Comparison of ENCODE assay signal across 9 cellular contexts in genomic region chrX:70769659-70770232, GRCh38.
DNase-seq lines count a peak whose midpoint lies in the region; ATAC-seq and TF ChIP-seq lines count a peak whose summit lies in the region.
"Had no signal": no experiment of that assay in that cellular context is flagged by ENCODE, and none has a peak within 500 bp of the region (broad histone marks: within the 10 kb centered on the region; RNA-seq: fewer than 3 reads in every experiment).

No MANE protein-coding gene starts in this region.

- no peak overlapping the region for H3K27ac ChIP-seq in adrenal gland
- H3K27ac ChIP-seq in right lobe of liver = no peak overlapping the region

- H3K36me3 ChIP-seq in adrenal gland (replicated peaks in 1 of 2) = no peaks in the 10 kb centered on the region
- no peaks in the 10 kb centered on the region for H3K36me3 ChIP-seq in right lobe of liver

- H3K27me3 ChIP-seq in adrenal gland (peaks cover 9% of the 10 kb centered on the region), right lobe of liver (peaks cover 0 to 5% of the 10 kb centered on the region in 2 donors)

- ATAC-seq in right lobe of liver (peak in 3 of 4 donors; percentile 33 to 53 (median 43)), HG02870 (IDR thresholded peaks at IDR 0.05; ENCODE audit: unreplicated experiment) (no peak), HG03378 (IDR thresholded peaks at IDR 0.05; ENCODE audit: unreplicated experiment) (no peak)
- ATAC-seq: left colon had no signal

- TF ChIP-seq POLR2A in adrenal gland (IDR thresholded peaks at IDR 0.05) (no peak), right lobe of liver (IDR thresholded peaks at IDR 0.05) (no peak)

- TF ChIP-seq CTCF in adrenal gland (IDR thresholded peaks at IDR 0.05) (peak in 5 of 6 experiments; percentile 35 to 61 (median 43)), right lobe of liver (IDR thresholded peaks at IDR 0.05) (peak; percentile 33 to 70 (median 67))

- in situ Hi-C loops in Caki2 (cut with HindIII; ENCODE audit: low pct_unique_long_range_greater_than_20kb, low sequenced_read_pairs) = no loop called here

- intact Hi-C loops in adrenal gland (cut with DNase I) (no loop called here), right lobe of liver (cut with DNase I) (no loop called here)

- H3K4me1 ChIP-seq in adrenal gland (replicated peaks in 1 of 2) (no peaks in the 10 kb centered on the region), right lobe of liver (peaks cover 0 to 5% (median 0%) of the 10 kb centered on the region in 4 donors)

- WGBS in adrenal gland, 4 donors = 10 to 17% (median 14%) methylated on average over 3 of the region's 3 CpGs
- 9% methylated on average over 3 of the region's 3 CpGs for WGBS in right lobe of liver (ENCODE audit: insufficient coverage, low coverage, low lambda C conversion rate, missing lambda C conversion rate)

- DNase-seq in Caki2 (ENCODE audit: low read depth) (peak; percentile 0), HuH-7 (ENCODE audit: low spot score) (peak; percentile 8), adrenal gland (no peak), right lobe of liver (no peak), NCI-H1048 (lab: John Stamatoyannopoulos, UW) (no peak)
- no peak for DNase-seq in activated CD4-positive, alpha-beta T cell treated with anti-CD3 and anti-CD28 coated beads, Interleukin-2, amount 50 U/mL, for 4 hours
- DNase-seq: left colon had no signal

- H3K4me3 ChIP-seq in adrenal gland (no peak overlapping the region), right lobe of liver (no peak overlapping the region)

- H3K9me3 ChIP-seq in adrenal gland (replicated peaks in 1 of 3) (no peaks in the 10 kb centered on the region), right lobe of liver (no peaks in the 10 kb centered on the region)

Comparison
In these comparisons a context has a peak if more than half of its experiments do, and no peak if none do; other contexts are left out.
1. DNase-seq: peak in Caki2 (single experiment) and HuH-7 (single experiment); none in adrenal gland (0 of 7), right lobe of liver (0 of 3), NCI-H1048 (single experiment) and activated CD4-positive, alpha-beta T cell treated with anti-CD3 and anti-CD28 coated beads, Interleukin-2, amount 50 U/mL, for 4 hours (0 of 2).
2. ATAC-seq: peak in right lobe of liver (3 of 4); none in HG02870 (single experiment) and HG03378 (single experiment).